ENCODE assay signal across 23 cellular contexts in genomic region chr13:35879111-35879510, GRCh38.
"Had no signal": no experiment of that assay in that cellular context is flagged by ENCODE, and none has a peak within 500 bp of the region (broad histone marks: within the 10 kb centered on the region; RNA-seq: fewer than 3 reads in every experiment).

No MANE protein-coding gene starts in this region.

- H3K4me3 Mint-ChIP-seq: activated naive CD8-positive, alpha-beta T cell treated with anti-CD3 and anti-CD28 coated beads for 36 hours; activated T-cell treated with anti-CD3 and anti-CD28 coated beads, Interleukin-2, amount 50 U/mL, for 24 hours; activated T-helper 17 cell treated with anti-CD3 and anti-CD28 coated beads, Interleukin-2, amount 50 U/mL, for 72 hours; central memory CD8-positive, alpha-beta T cell; effector memory CD8-positive, alpha-beta T cell; natural killer cell had no signal

- H3K4me3 ChIP-seq: breast epithelium, esophagus squamous epithelium, gastrocnemius medialis, psoas muscle, right atrium auricular region, thyroid gland had no signal

- H3K27me3 ChIP-seq: breast epithelium, esophagus squamous epithelium, gastrocnemius medialis, right atrium auricular region, thyroid gland had no signal

- H3K9me3 Mint-ChIP-seq: activated T-cell treated with anti-CD3 and anti-CD28 coated beads, Interleukin-2, amount 50 U/mL, for 24 hours had no signal

- H3K36me3 Mint-ChIP-seq: activated naive CD8-positive, alpha-beta T cell treated with anti-CD3 and anti-CD28 coated beads for 36 hours; natural killer cell had no signal

- DNase-seq: activated CD4-positive, alpha-beta T cell treated with anti-CD3 and anti-CD28 coated beads for 1 hour; activated CD4-positive, alpha-beta T cell treated with anti-CD3 and anti-CD28 coated beads, Interleukin-2, amount 50 U/mL, for 1 hour; activated CD8-positive, alpha-beta memory T cell treated with anti-CD3 and anti-CD28 coated beads for 24 hours; activated CD8-positive, alpha-beta memory T cell treated with anti-CD3 and anti-CD28 coated beads, Interleukin-2, amount 50 U/mL, for 4 hours; activated naive CD4-positive, alpha-beta T cell; activated naive CD8-positive, alpha-beta T cell treated with anti-CD3 and anti-CD28 coated beads for 36 hours; activated T-cell treated with anti-CD3 and anti-CD28 coated beads, Interleukin-2, amount 50 U/mL, for 24 hours; effector memory CD8-positive, alpha-beta T cell; esophagus squamous epithelium; gastrocnemius medialis; left ventricle myocardium superior; mammary epithelial cell; midbrain; natural killer cell; psoas muscle; stimulated activated CD4-positive, alpha-beta T cell treated with anti-CD3 and anti-CD28 coated beads, Interleukin-4, amount 100 ng/mL, for 24 hours; stimulated activated naive CD8-positive, alpha-beta T cell treated with anti-CD3 and anti-CD28 coated beads, Interleukin-15, Interleukin-2, amounts not matched to agents 100 U/mL and 50 U/mL, for 24 hours; thyroid gland; WERI-Rb-1 had no signal

- H3K36me3 ChIP-seq: breast epithelium, esophagus squamous epithelium, gastrocnemius medialis, right atrium auricular region, thyroid gland, WERI-Rb-1 had no signal

- H3K27ac ChIP-seq: esophagus squamous epithelium, gastrocnemius medialis, psoas muscle, right atrium auricular region, thyroid gland, WERI-Rb-1 had no signal

- H3K4me1 Mint-ChIP-seq: activated naive CD8-positive, alpha-beta T cell treated with anti-CD3 and anti-CD28 coated beads for 36 hours; activated T-helper 17 cell treated with anti-CD3 and anti-CD28 coated beads, Interleukin-2, amount 50 U/mL, for 72 hours; central memory CD8-positive, alpha-beta T cell; natural killer cell had no signal

- H3K27ac Mint-ChIP-seq: activated naive CD8-positive, alpha-beta T cell treated with anti-CD3 and anti-CD28 coated beads for 36 hours; activated T-cell treated with anti-CD3 and anti-CD28 coated beads, Interleukin-2, amount 50 U/mL, for 24 hours; activated T-helper 17 cell treated with anti-CD3 and anti-CD28 coated beads, Interleukin-2, amount 50 U/mL, for 72 hours; effector memory CD8-positive, alpha-beta T cell; natural killer cell had no signal

- H3K9me3 ChIP-seq: breast epithelium, esophagus squamous epithelium, gastrocnemius medialis, psoas muscle, right atrium auricular region, thyroid gland had no signal

- H3K27me3 Mint-ChIP-seq: activated T-cell treated with anti-CD3 and anti-CD28 coated beads, Interleukin-2, amount 50 U/mL, for 24 hours; activated T-helper 17 cell treated with anti-CD3 and anti-CD28 coated beads, Interleukin-2, amount 50 U/mL, for 72 hours; central memory CD8-positive, alpha-beta T cell; effector memory CD8-positive, alpha-beta T cell had no signal

- H3K4me1 ChIP-seq: breast epithelium, psoas muscle had no signal
